ENCODE assay signal across 8 cellular contexts in the genomic region with DNA sequence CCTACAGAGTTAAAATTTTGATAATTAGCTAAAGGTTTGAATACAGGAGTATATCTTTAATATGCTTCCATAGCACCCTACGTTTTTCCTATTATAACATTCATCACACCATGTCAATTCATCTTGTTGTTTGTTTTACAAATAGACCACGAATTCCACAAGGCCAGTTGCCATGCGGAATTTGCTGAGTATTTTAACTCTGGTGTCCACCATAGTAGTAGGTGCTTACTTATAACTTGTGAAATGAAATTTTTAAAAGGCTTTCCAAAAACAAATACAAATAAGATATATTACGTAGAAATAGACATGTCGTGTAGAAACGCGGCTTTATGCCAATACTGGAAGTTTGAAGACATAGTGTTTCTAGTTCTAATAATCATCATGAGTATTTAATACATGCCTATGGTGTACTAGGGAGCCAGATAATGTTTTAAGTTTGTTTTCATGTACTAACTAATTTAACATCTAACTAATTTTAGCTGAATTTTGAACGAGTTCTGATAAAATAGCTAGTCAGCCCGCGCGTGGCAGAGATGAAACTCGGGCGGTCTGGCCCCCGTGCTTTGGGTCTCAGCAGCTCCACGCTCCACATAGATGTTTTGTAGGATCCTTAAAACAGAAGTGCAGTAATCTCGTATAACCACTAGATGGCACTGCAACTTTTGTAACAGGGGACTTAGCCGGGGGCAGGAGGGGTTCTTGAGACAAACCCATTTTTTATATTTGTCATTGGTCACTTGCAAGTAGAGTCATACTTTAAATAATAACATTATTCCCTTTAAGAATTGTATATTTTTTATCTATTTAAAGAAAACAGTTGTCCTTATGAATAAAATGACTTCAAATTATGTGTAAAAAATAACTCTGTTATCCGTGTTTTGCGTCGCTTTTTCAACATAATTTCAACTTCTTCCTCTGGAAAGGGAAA. TPM values are rescaled to one million over a fixed set of nuclear protein-coding genes. Genes with fewer than 3 reads are reported as not detected.
DNase-seq lines count a peak whose midpoint lies in the region; ATAC-seq, FAIRE-seq and TF ChIP-seq lines count a peak whose summit lies in the region.

No MANE protein-coding gene starts in this region.

- H3K27ac Mint-ChIP-seq in endothelial cell (ENCODE audit: unreplicated experiment) (no peak overlapping the region), mesothelial cell of epicardium (no peak overlapping the region)

- ATAC-seq in HG03432 (IDR thresholded peaks at IDR 0.05; ENCODE audit: unreplicated experiment): peak; percentile 73

- H3K27ac ChIP-seq in tibial nerve: peak overlapping the region in 1 of 4 donors; percentile 12

- TF ChIP-seq POLR2A in tibial nerve (IDR thresholded peaks at IDR 0.05): no peak

- no peaks in the 10 kb centered on the region for H3K9me3 ChIP-seq in tibial nerve

- H3K27me3 Mint-ChIP-seq in endothelial cell (ENCODE audit: unreplicated experiment) (no peaks in the 10 kb centered on the region), mesothelial cell of epicardium (ENCODE audit: low read depth) (no peaks in the 10 kb centered on the region)

- H3K9me3 Mint-ChIP-seq in endothelial cell (ENCODE audit: unreplicated experiment) (no peaks in the 10 kb centered on the region), mesothelial cell of epicardium (no peaks in the 10 kb centered on the region)

- TF ChIP-seq EP300 in tibial nerve (IDR thresholded peaks at IDR 0.05): no peak

- DNase-seq in AG10803 (ENCODE audit: low read depth) (peak; percentile 61), GM18507 (ENCODE audit: extremely low spot score, insufficient read length, low read depth) (no peak), NCI-H510A (lab: John Stamatoyannopoulos, UW) (peak; percentile 15), endothelial cell (ENCODE audit: low spot score) (peak; percentile 54), mesothelial cell of epicardium (ENCODE audit: low spot score in 2 of 2, unreplicated experiment in 2 of 2) (no peak), tibial nerve (ENCODE audit: low spot score in 2 of 2) (peak in 1 of 2 donors; percentile 75)
- DNase-seq in activated CD4-positive, alpha-beta T cell treated with anti-CD3 and anti-CD28 coated beads, Interleukin-2, amount 50 U/mL, for 4 hours: peak; percentile 63 to 65

- H3K36me3 Mint-ChIP-seq in endothelial cell (ENCODE audit: low read depth, unreplicated experiment) (no peaks in the 10 kb centered on the region), mesothelial cell of epicardium (no peaks in the 10 kb centered on the region)

- H3K4me3 Mint-ChIP-seq in endothelial cell (ENCODE audit: unreplicated experiment) (no peak overlapping the region), mesothelial cell of epicardium (peak overlapping the region; percentile 41)

- H3K4me3 ChIP-seq in AG10803 (ENCODE audit: low read length) (no peak overlapping the region), tibial nerve (peak overlapping the region in 1 of 4 donors; percentile 18)

- no peaks in the 10 kb centered on the region for H3K27me3 ChIP-seq in tibial nerve

- no peaks in the 10 kb centered on the region for H3K36me3 ChIP-seq in tibial nerve

- peaks cover 0 to 14% (median 0%) of the 10 kb centered on the region in 4 donors for H3K4me1 ChIP-seq in tibial nerve

- FAIRE-seq in GM18507 (lab: Jason Lieb, UNC): peak; percentile 86

- TF ChIP-seq CTCF in AG10803 (conservative IDR thresholded peaks at IDR 0.05; ENCODE audit: low read length) (peak; percentile 88), endothelial cell (IDR thresholded peaks at IDR 0.05; ENCODE audit: unreplicated experiment) (peak; percentile 91), mesothelial cell of epicardium (IDR thresholded peaks at IDR 0.05; ENCODE audit: unreplicated experiment) (peak; percentile 94), tibial nerve (IDR thresholded peaks at IDR 0.05) (peak; percentile 61 to 86 (median 67))

- WGBS in tibial nerve, 2 donors: 14 to 15% methylated on average over 20 of the region's 20 CpGs

- H3K4me1 Mint-ChIP-seq in endothelial cell (ENCODE audit: unreplicated experiment) (peaks cover 4% of the 10 kb centered on the region), mesothelial cell of epicardium (peaks cover 3% of the 10 kb centered on the region)

RNA-seq across cellular contexts. Expression of gene CD69, which starts 10.2 kb away (rescaled TPM):
- total RNA-seq in endothelial cell (ENCODE audit: unreplicated experiment): 0.69 TPM
- 0.40 to 0.78 TPM (median 0.43 TPM) in 3 replicates for total RNA-seq in mesothelial cell of epicardium
- 10 to 100 TPM in 1 of 4 donors, 1 to 10 TPM in 3; 4.2 to 13.5 (median 7.4) TPM for total RNA-seq in tibial nerve

RNA-seq across cellular contexts. Expression of gene CLECL1, which starts 17.6 kb away (rescaled TPM):
- total RNA-seq in endothelial cell (ENCODE audit: unreplicated experiment): not detected
- not detected in 3 replicates for total RNA-seq in mesothelial cell of epicardium
- total RNA-seq in tibial nerve: not detected

Comparison
In these comparisons a context has a peak if more than half of its experiments do, and no peak if none do; other contexts are left out.
1. DNase-seq: peak in AG10803 (single experiment), NCI-H510A (single experiment), activated CD4-positive, alpha-beta T cell treated with anti-CD3 and anti-CD28 coated beads, Interleukin-2, amount 50 U/mL, for 4 hours (2 of 2) and endothelial cell (single experiment); none in GM18507 (single experiment) and mesothelial cell of epicardium (0 of 2).
2. Peak in every context shown above with its lines, with median percentiles within 50 percentile points of each other: CTCF ChIP-seq.